23 cellular contexts compared by ENCODE assay signal in the genomic region with DNA sequence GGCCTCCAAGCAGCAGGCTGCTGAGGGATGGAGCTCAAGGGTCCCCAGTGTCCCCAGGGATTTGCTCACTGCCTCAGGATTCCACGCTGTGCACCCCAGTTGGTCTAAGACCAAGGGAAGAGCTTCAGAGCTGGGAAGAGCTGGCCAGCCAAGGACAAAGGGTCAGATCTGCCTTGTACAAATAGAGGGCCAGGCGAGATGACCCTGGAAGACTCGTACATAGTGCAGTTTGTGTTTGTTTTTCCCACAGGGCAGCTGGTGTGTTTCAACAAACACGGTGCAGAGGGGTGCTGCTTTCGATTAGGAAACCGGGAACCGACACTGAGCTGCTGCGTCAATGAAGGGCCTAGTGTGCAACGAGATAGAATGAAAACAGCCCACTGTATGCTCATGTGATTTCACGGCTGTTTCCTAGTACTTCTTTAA. TPM values are rescaled to one million over a fixed set of nuclear protein-coding genes. Genes with fewer than 3 reads are reported as not detected.
A peak's percentile ranks its signal among the peaks of the same experiment; 100 is the strongest.
DNase-seq lines count a peak whose midpoint lies in the region; ATAC-seq, FAIRE-seq and TF ChIP-seq lines count a peak whose summit lies in the region.
"Had no signal": no experiment of that assay in that cellular context is flagged by ENCODE, and none has a peak within 500 bp of the region (broad histone marks: within the 10 kb centered on the region; RNA-seq: fewer than 3 reads in every experiment).

No MANE protein-coding gene starts in this region.

- CTCF ChIA-PET in HepG2 (lab: Yijun Ruan, JAX; ENCODE audit: low intra/inter-chr PET ratio, low total read pairs) = no interaction called here

- TF ChIP-seq RAD21 in HepG2 (CRISPR knock-in tag; IDR thresholded peaks at IDR 0.05) = peak; percentile 12; the same call in 1 of the 2 replicates

- TF ChIP-seq EP300 in HepG2 (IDR thresholded peaks at IDR 0.05; ENCODE audit: low read depth in 2 of 2, low read length in 2 of 2) (peak; percentile 97 to 98), HepG2 (CRISPR knock-in tag; IDR thresholded peaks at IDR 0.05; ENCODE audit: borderline replicate concordance) (peak; percentile 92)

- TF ChIP-seq CTCF in HepG2 (CRISPR knock-in tag; IDR thresholded peaks at IDR 0.05) (peak; percentile 16; the same call in 1 of the 2 replicates), spleen (IDR thresholded peaks at IDR 0.05 in 8 of 11, conservative IDR thresholded peaks at IDR 0.05 in 3 of 11) (no peak), Peyer's patch (IDR thresholded peaks at IDR 0.05) (no peak)

- POLR2A ChIA-PET in HepG2 (lab: Yijun Ruan, JAX) = interaction anchor here (0.6 to 1.7 kb wide), 14 partner anchors 8 to 532 kb away, joined by 3 to 13 read pairs (median 4); partner anchors contain the start of genes ARHGAP11B, FAN1, KLF13 and MTMR10

- TF ChIP-seq POLR2A in HepG2 (IDR thresholded peaks at IDR 0.05; ENCODE audit: insufficient read depth in 1 of 2, low read depth in 2 of 2, low read length in 2 of 2) (peak in 1 of 2 experiments; percentile 50; a peak in 1 of 4 replicates), spleen (IDR thresholded peaks at IDR 0.05) (no peak), Peyer's patch (IDR thresholded peaks at IDR 0.05) (no peak)

- H3K27me3 ChIP-seq in HepG2 (ENCODE audit: control insufficient read depth in 1 of 2, insufficient read depth in 2 of 2, low read length in 2 of 2) = no peaks in the 10 kb centered on the region
- peaks cover 0 to 9% (median 0%) of the 10 kb centered on the region in 7 donors for H3K27me3 ChIP-seq in spleen (replicated peaks in 1 of 7)
- no peaks in the 10 kb centered on the region for H3K27me3 ChIP-seq in Peyer's patch
- H3K27me3 ChIP-seq: BE2C, breast epithelium had no signal

- H3K9me3 ChIP-seq in HepG2 (ENCODE audit: low read length) (no peaks in the 10 kb centered on the region), spleen (no peaks in the 10 kb centered on the region), Peyer's patch (no peaks in the 10 kb centered on the region)
- H3K9me3 ChIP-seq: BE2C, breast epithelium, left ventricle myocardium inferior had no signal

- intact Hi-C loops in HepG2 (cut with micrococcal nuclease; ENCODE audit: unreplicated experiment) (no loop called here), spleen (cut with DNase I; ENCODE audit: low total_unique reads) (no loop called here)

- H4K20me1 ChIP-seq in HepG2 (ENCODE audit: insufficient read depth, low read length) = no peaks in the 10 kb centered on the region

- H3K4me2 ChIP-seq in HepG2 (ENCODE audit: low read depth, low read length) = peak overlapping the region; percentile 77

- H3K4me1 ChIP-seq in HepG2 (ENCODE audit: insufficient read depth, low read length) = peaks cover 67% of the 10 kb centered on the region
- H3K4me1 ChIP-seq in spleen = no peaks in the 10 kb centered on the region
- H3K4me1 ChIP-seq in Peyer's patch = no peaks in the 10 kb centered on the region
- H3K4me1 ChIP-seq: BE2C, breast epithelium had no signal

- in situ Hi-C loops in SK-MEL-5 (cut with HindIII; ENCODE audit: low pct_unique_long_range_greater_than_20kb, low sequenced_read_pairs) = no loop called here
- in situ Hi-C loops in HepG2 (cut with HindIII; ENCODE audit: extremely low pct_ligation_motif_present, low pct_unique_long_range_greater_than_20kb) = no loop called here

- no peak overlapping the region for H2AFZ ChIP-seq in HepG2 (ENCODE audit: low read length)

- DNase-seq in NCI-H1092 treated with DMSO at 0.1 percent for 48 hours (lab: John Stamatoyannopoulos, UW) (peak; percentile 2), NCI-H1092 (lab: John Stamatoyannopoulos, UW) (no peak), SK-MEL-5 (ENCODE audit: low read depth, low spot score) (peak; percentile 55), HepG2 (ENCODE audit: low spot score) (peak; percentile 98), spleen (peak; percentile 17), Peyer's patch (no peak)
- DNase-seq in activated CD4-positive, alpha-beta T cell treated with anti-CD3 and anti-CD28 coated beads, Interleukin-2, amount 50 U/mL, for 1 hour = no peak
- DNase-seq: activated CD4-positive, CD25-positive, alpha-beta regulatory T cell; activated naive CD8-positive, alpha-beta T cell treated with anti-CD3 and anti-CD28 coated beads, Interleukin-2, amount 10 ng/mL, durations not matched to agents 7 days and 5 days; BE2C; left ventricle myocardium inferior; NCI-H1694; NCI-H226; nucleus accumbens; stimulated activated CD4-positive, alpha-beta T cell treated with anti-CD3 and anti-CD28 coated beads, Interleukin-4, amount 100 ng/mL, for 4 hours; T-helper 17 cell had no signal

- H3K79me2 ChIP-seq in HepG2 (ENCODE audit: insufficient read depth, low read length) = no peaks in the 10 kb centered on the region

- peak overlapping the region; percentile 99 for H3K27ac ChIP-seq in HepG2 (ENCODE audit: extremely low read length, insufficient read depth, low read length)
- H3K27ac ChIP-seq in spleen = no peak overlapping the region
- H3K27ac ChIP-seq in Peyer's patch = peak overlapping the region in 1 of 4 donors; percentile 18
- H3K27ac ChIP-seq: 22Rv1, breast epithelium, left ventricle myocardium inferior had no signal

- H3K36me3 ChIP-seq in HepG2 (replicated peaks in 1 of 2; ENCODE audit: control insufficient read depth in 1 of 2, insufficient read depth in 2 of 2, low read length in 2 of 2) = no peaks in the 10 kb centered on the region
- no peaks in the 10 kb centered on the region for H3K36me3 ChIP-seq in spleen
- no peaks in the 10 kb centered on the region for H3K36me3 ChIP-seq in Peyer's patch
- H3K36me3 ChIP-seq: BE2C, breast epithelium, left ventricle myocardium inferior had no signal

- H3K4me3 ChIP-seq in HepG2 (replicated peaks in 1 of 3; ENCODE audit: insufficient read depth in 1 of 3, low read depth in 2 of 3, low read length in 3 of 3) = peak overlapping the region in 2 of 3 experiments; percentile 12 to 35; a peak in 2 of 6 replicates
- H3K4me3 ChIP-seq in spleen = no peak overlapping the region
- H3K4me3 ChIP-seq in Peyer's patch = no peak overlapping the region
- H3K4me3 ChIP-seq: breast epithelium, left ventricle myocardium inferior had no signal

- H3K9ac ChIP-seq in HepG2 (ENCODE audit: insufficient read depth, low read depth, low read length) = peak overlapping the region; percentile 75

- 3% methylated on average over 8 of the region's 10 CpGs for WGBS in HepG2 (ENCODE audit: low lambda C conversion rate)
- 83 to 94% (median 85%) methylated on average over 10 of the region's 10 CpGs for WGBS in spleen, 5 donors

- peak; percentile 99 for FAIRE-seq in HepG2 (lab: Jason Lieb, UNC)
- FAIRE-seq: G401.6 had no signal

- ATAC-seq in HepG2 = peak; percentile 99
- no peak for ATAC-seq in HG02852 (IDR thresholded peaks at IDR 0.05; ENCODE audit: unreplicated experiment)
- ATAC-seq: activated T-helper 17 cell treated with anti-CD3 and anti-CD28 coated beads, Interleukin-2, amount 50 U/mL, for 72 hours; HCT116; T-helper 17 cell had no signal

- no TSS peak for BruUV-seq in HepG2 (replicated peaks; lab: Mats Ljungman, UMichigan)

TF ChIP-seq in HepG2, 621 proteins besides CTCF, POLR2A, EP300 and RAD21 (continues in another document):
- TF ChIP-seq ARNTL (CRISPR knock-in tag; IDR thresholded peaks at IDR 0.05) (peak; percentile 80; the same call in 1 of the 2 replicates), ZMYM2 (CRISPR knock-in tag; IDR thresholded peaks at IDR 0.05) (peak; percentile 86)
- TF ChIP-seq, protein P1, sequence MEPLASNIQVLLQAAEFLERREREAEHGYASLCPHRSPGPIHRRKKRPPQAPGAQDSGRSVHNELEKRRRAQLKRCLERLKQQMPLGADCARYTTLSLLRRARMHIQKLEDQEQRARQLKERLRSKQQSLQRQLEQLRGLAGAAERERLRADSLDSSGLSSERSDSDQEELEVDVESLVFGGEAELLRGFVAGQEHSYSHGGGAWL (CRISPR knock-in tag; IDR thresholded peaks at IDR 0.05) = 0 out of 2 replicates have a peak, but pooled peaks have one; percentile 29

RNA-seq across cellular contexts. Expression of gene TRPM1, which starts 56.1 kb away (rescaled TPM):
- total RNA-seq in SK-MEL-5 (2014; rRNA removed; shearing (Covaris generic)) = 105 and 109 TPM in 2 replicates
- 39.4 and 50.7 TPM in 2 replicates for polyA plus RNA-seq in SK-MEL-5 (2015; cell fraction: cytosol; rRNA removed)
- 171 and 236 TPM in 2 replicates for polyA plus RNA-seq in SK-MEL-5 (2015; cell fraction: nucleus; rRNA removed)
- total RNA-seq in HepG2 (2016; rRNA removed; fragmentation: Illumina TruSeq; extraction: Trizol) = not detected in 2 replicates
- not detected in 2 replicates for total RNA-seq in HepG2 (2016; cell fraction: cytosol; rRNA removed; fragmentation: Illumina TruSeq; extraction: Trizol; ENCODE audit: low read depth)
- not detected in 2 replicates for total RNA-seq in HepG2 (2016; cell fraction: insoluble cytoplasmic fraction; rRNA removed; fragmentation: Illumina TruSeq; extraction: Trizol)
- not detected in 2 replicates for total RNA-seq in HepG2 (2016; cell fraction: membrane; rRNA removed; fragmentation: Illumina TruSeq; extraction: Trizol)
- not detected in 2 replicates for total RNA-seq in HepG2 (2016; cell fraction: nucleus; rRNA removed; fragmentation: Illumina TruSeq; extraction: Trizol)
- not detected in 2 replicates for polyA plus RNA-seq in HepG2 (2011; rRNA removed)
- not detected in 2 replicates for polyA plus RNA-seq in HepG2 (2011; cell fraction: cytosol; rRNA removed)
- polyA plus RNA-seq in HepG2 (2011; cell fraction: nucleus; rRNA removed) = not detected in 2 replicates
- not detected in 2 replicates for polyA plus RNA-seq in HepG2 (2012)
- polyA plus RNA-seq in HepG2 (2016; cell fraction: cytosol; fragmentation: Illumina TruSeq; extraction: Trizol; ENCODE audit: low read depth) = not detected in 2 replicates
- polyA plus RNA-seq in HepG2 (2016; cell fraction: insoluble cytoplasmic fraction; fragmentation: Illumina TruSeq; extraction: Trizol; ENCODE audit: low read depth) = not detected in 2 replicates
- not detected in 2 replicates for polyA plus RNA-seq in HepG2 (2016; cell fraction: membrane; fragmentation: Illumina TruSeq; extraction: Trizol; ENCODE audit: low read depth)
- not detected in 2 replicates for polyA plus RNA-seq in HepG2 (2016; cell fraction: nucleus; fragmentation: Illumina TruSeq; extraction: Trizol; ENCODE audit: insufficient read depth, low read depth)
- not detected in 2 replicates for polyA minus RNA-seq in HepG2 (2011; rRNA and poly(A)+ RNA removed; ENCODE audit: low replicate concordance)
- polyA minus RNA-seq in HepG2 (2011; cell fraction: cytosol; rRNA and poly(A)+ RNA removed) = not detected in 2 replicates
- polyA minus RNA-seq in HepG2 (2011; cell fraction: nucleus; rRNA and poly(A)+ RNA removed) = not detected in 2 replicates
- total RNA-seq in spleen = not detected
- polyA plus RNA-seq in spleen = under 1 TPM in 2 of 3 donors, not detected in 1; 0.06 to 0.42 TPM
- not detected for total RNA-seq in Peyer's patch
- total RNA-seq: activated naive CD8-positive, alpha-beta T cell treated with anti-CD3 and anti-CD28 coated beads, Interleukin-2, amount 10 ng/mL, durations not matched to agents 7 days and 5 days; activated T-helper 17 cell treated with anti-CD3 and anti-CD28 coated beads, Interleukin-2, amount 50 U/mL, for 72 hours; breast epithelium; glomerular endothelial cell; left ventricle myocardium inferior; T-helper 17 cell had no signal

Comparison
In these comparisons a context has a peak if more than half of its experiments do, and no peak if none do; other contexts are left out.
1. DNase-seq: peak in NCI-H1092 treated with DMSO at 0.1 percent for 48 hours (single experiment), SK-MEL-5 (single experiment), HepG2 (single experiment) and spleen (single experiment); none in NCI-H1092 (single experiment), activated CD4-positive, alpha-beta T cell treated with anti-CD3 and anti-CD28 coated beads, Interleukin-2, amount 50 U/mL, for 1 hour (single experiment) and Peyer's patch (0 of 3).
2. H3K4me3 ChIP-seq: peak in HepG2 (2 of 3); none in spleen (0 of 8) and Peyer's patch (0 of 4).
3. RNA of gene TRPM1, which starts 56.1 kb away (total RNA-seq): 105 to 109 TPM in SK-MEL-5; not detected in HepG2, not detected in spleen and not detected in Peyer's patch; every median in the first group is over 10 times any median in the second.